Comparison of ENCODE assay signal across 10 cellular contexts in the genomic region with DNA sequence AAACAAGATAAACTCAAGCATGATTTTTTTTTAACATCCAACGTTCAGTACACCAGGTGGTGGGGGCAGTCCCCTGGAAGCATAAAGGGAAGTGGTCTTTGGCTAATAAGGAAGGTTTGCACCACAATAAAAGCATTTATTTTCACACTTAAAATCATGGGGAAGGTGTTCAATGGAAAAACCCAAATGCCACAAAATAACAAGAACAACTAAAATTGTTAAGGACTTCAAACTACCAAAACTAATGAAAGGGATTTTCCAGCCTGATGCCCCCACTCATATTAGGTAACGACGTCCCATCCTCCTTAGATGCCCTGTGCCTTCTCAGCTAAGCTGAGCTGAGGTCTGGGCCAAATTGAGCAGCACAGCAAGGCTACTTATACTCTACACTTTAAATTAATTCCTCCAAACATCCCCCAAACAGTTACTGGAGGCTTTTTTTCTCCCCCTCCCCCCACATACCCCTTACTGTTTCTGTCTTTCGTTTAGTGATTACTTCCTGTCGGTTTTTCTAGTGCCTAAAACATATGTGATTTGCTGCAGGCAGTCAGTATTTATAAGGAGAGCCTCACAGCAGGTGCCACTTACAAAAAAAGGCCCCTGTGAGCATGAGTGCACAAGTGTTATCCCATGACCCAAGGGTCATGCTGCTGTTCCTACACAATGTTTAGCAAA.
DNase-seq lines count a peak whose midpoint lies in the region; ATAC-seq and TF ChIP-seq lines count a peak whose summit lies in the region.
"Had no signal": no experiment of that assay in that cellular context is flagged by ENCODE, and none has a peak within 500 bp of the region (broad histone marks: within the 10 kb centered on the region; RNA-seq: fewer than 3 reads in every experiment).

No MANE protein-coding gene starts in this region.

- H3K9ac ChIP-seq in BLaER1 treated with 17β-estradiol and CSF1 and Interleukin-3, amounts not matched to agents 10 nM and 100 nM = peak overlapping the region in 5 of 11 experiments; percentile 14 to 66 (median 36); a peak in 8 of 22 replicates

- peak overlapping the region in 5 of 10 experiments; percentile 19 to 48 (median 40); a peak in 9 of 20 replicates for H3K4me3 ChIP-seq in BLaER1 treated with 17β-estradiol and CSF1 and Interleukin-3, amounts not matched to agents 10 nM and 100 nM
- no peak overlapping the region for H3K4me3 ChIP-seq in uterus
- H3K4me3 ChIP-seq: lower lobe of right lung had no signal

- H3K27me3 ChIP-seq in BLaER1 treated with 17β-estradiol and CSF1 and Interleukin-3, amounts not matched to agents 10 nM and 100 nM = no peaks in the 10 kb centered on the region; a peak in 1 of 22 replicates
- no peaks in the 10 kb centered on the region for H3K27me3 ChIP-seq in uterus

- ATAC-seq in GM19328 (IDR thresholded peaks at IDR 0.05; ENCODE audit: unreplicated experiment) = peak; percentile 65
- peak; percentile 51 for ATAC-seq in HG03064 (IDR thresholded peaks at IDR 0.05; ENCODE audit: low read depth, unreplicated experiment)
- ATAC-seq: lower lobe of right lung had no signal

- TF ChIP-seq POLR2A in uterus (IDR thresholded peaks at IDR 0.05) = no peak

- peaks cover 0 to 4% (median 0%) of the 10 kb centered on the region in 11 experiments; a peak in 1 of 22 replicates for H3K36me3 ChIP-seq in BLaER1 treated with 17β-estradiol and CSF1 and Interleukin-3, amounts not matched to agents 10 nM and 100 nM
- no peaks in the 10 kb centered on the region for H3K36me3 ChIP-seq in uterus
- H3K36me3 ChIP-seq: lower lobe of right lung had no signal

- peaks cover 20 to 95% (median 75%) of the 10 kb centered on the region in 10 experiments for H3K4me1 ChIP-seq in BLaER1 treated with 17β-estradiol and CSF1 and Interleukin-3, amounts not matched to agents 10 nM and 100 nM
- H3K4me1 ChIP-seq in uterus = no peaks in the 10 kb centered on the region
- H3K4me1 ChIP-seq: lower lobe of right lung had no signal

- H3K27ac ChIP-seq in BLaER1 treated with 17β-estradiol and CSF1 and Interleukin-3, amounts not matched to agents 10 nM and 100 nM = peak overlapping the region in 6 of 11 experiments; percentile 1 to 64 (median 44); a peak in 8 of 22 replicates
- H3K27ac ChIP-seq in uterus = no peak overlapping the region
- H3K27ac ChIP-seq: lower lobe of right lung had no signal

- peaks cover 0 to 38% (median 3%) of the 10 kb centered on the region in 11 experiments; a peak in 8 of 22 replicates for H3K9me3 ChIP-seq in BLaER1 treated with 17β-estradiol and CSF1 and Interleukin-3, amounts not matched to agents 10 nM and 100 nM (replicated peaks in 1 of 11)
- no peaks in the 10 kb centered on the region for H3K9me3 ChIP-seq in uterus
- H3K9me3 ChIP-seq: lower lobe of right lung had no signal

- peak overlapping the region; percentile 60 to 92 (median 76) for H3K4me2 ChIP-seq in BLaER1 treated with 17β-estradiol and CSF1 and Interleukin-3, amounts not matched to agents 10 nM and 100 nM

- no peak for TF ChIP-seq CTCF in uterus (IDR thresholded peaks at IDR 0.05)

- peak; percentile 12 for DNase-seq in NCI-H510A (lab: John Stamatoyannopoulos, UW)
- DNase-seq in NCI-H128 (lab: John Stamatoyannopoulos, UW; ENCODE audit: unreplicated experiment) = no peak
- DNase-seq in SK-N-DZ (ENCODE audit: low spot score) = no peak
- DNase-seq in activated CD4-positive, alpha-beta T cell treated with anti-CD3 and anti-CD28 coated beads, Interleukin-2, amount 50 U/mL, for 48 hours = no peak
- no peak for DNase-seq in uterus
- DNase-seq: lower lobe of right lung, NCI-H526 treated with DMSO at 0.1 percent for 48 hours had no signal

- no peaks in the 10 kb centered on the region for H4K20me1 ChIP-seq in BLaER1 treated with 17β-estradiol and CSF1 and Interleukin-3, amounts not matched to agents 10 nM and 100 nM

- intact Hi-C loops in uterus (cut with DNase I; ENCODE audit: low total_unique reads) = no loop called here

Comparison
In these comparisons a context has a peak if more than half of its experiments do, and no peak if none do; other contexts are left out.
1. H3K27ac ChIP-seq: peak in BLaER1 treated with 17β-estradiol and CSF1 and Interleukin-3, amounts not matched to agents 10 nM and 100 nM (6 of 11); none in uterus (0 of 2).